In genomic region chr9:19925674-19926503, GRCh38 we compare ENCODE assay signal across 8 cellular contexts.
DNase-seq lines count a peak whose midpoint lies in the region; ATAC-seq lines count a peak whose summit lies in the region.

No MANE protein-coding gene starts in this region.

- H3K36me3 ChIP-seq in BLaER1 = no peaks in the 10 kb centered on the region

- no peaks in the 10 kb centered on the region for H3K9me3 Mint-ChIP-seq in activated CD4-positive, alpha-beta memory T cell treated with anti-CD3 and anti-CD28 coated beads for 36 hours

- no peak overlapping the region for H3K9ac ChIP-seq in BLaER1

- H3K27me3 ChIP-seq in BLaER1 = no peaks in the 10 kb centered on the region

- H3K27ac Mint-ChIP-seq in activated CD4-positive, alpha-beta memory T cell treated with anti-CD3 and anti-CD28 coated beads for 36 hours = no peak overlapping the region

- no peaks in the 10 kb centered on the region for H3K9me3 ChIP-seq in BLaER1

- POLR2A ChIA-PET in activated CD4-positive, alpha-beta memory T cell treated with anti-CD3 and anti-CD28 coated beads for 36 hours (lab: Charles Lee) = interaction anchor here (1.2 kb wide), 1 partner anchor 696 kb away, joined by 4 read pairs; the partner anchor contains the start of gene MLLT3

- peaks cover 12% of the 10 kb centered on the region for H3K27me3 Mint-ChIP-seq in activated CD4-positive, alpha-beta memory T cell treated with anti-CD3 and anti-CD28 coated beads for 36 hours

- peak overlapping the region; percentile 50 for H3K4me3 Mint-ChIP-seq in activated CD4-positive, alpha-beta memory T cell treated with anti-CD3 and anti-CD28 coated beads for 36 hours

- no peaks in the 10 kb centered on the region for H3K4me1 ChIP-seq in BLaER1

- DNase-seq in NCI-H524 (lab: John Stamatoyannopoulos, UW) (peak; percentile 44 to 81), lung microvascular endothelial cell (ENCODE audit: low read depth in 2 of 2) (peak; percentile 77 to 80)
- DNase-seq in activated CD4-positive, alpha-beta memory T cell treated with anti-CD3 and anti-CD28 coated beads for 36 hours = peak; percentile 86
- DNase-seq in effector CD8-positive, alpha-beta T cell (lab: John Stamatoyannopoulos, UW) = peak; percentile 62
- DNase-seq in stimulated activated CD8-positive, alpha-beta memory T cell treated with anti-CD3 and anti-CD28 coated beads, Interleukin-12 subunit alpha, Interleukin-12 subunit beta, amount 100 ng/mL, for 24 hours (ENCODE audit: extremely low read depth) = peak; percentile 36

- peak; percentile 88 for ATAC-seq in GM19043 (IDR thresholded peaks at IDR 0.05; ENCODE audit: low read depth, unreplicated experiment)
- ATAC-seq in HG03432 (IDR thresholded peaks at IDR 0.05; ENCODE audit: unreplicated experiment) = peak; percentile 97

- H3K4me2 ChIP-seq in BLaER1 = peak overlapping the region; percentile 62

- H4K20me1 ChIP-seq in BLaER1 = no peaks in the 10 kb centered on the region

- H3K36me3 Mint-ChIP-seq in activated CD4-positive, alpha-beta memory T cell treated with anti-CD3 and anti-CD28 coated beads for 36 hours = no peaks in the 10 kb centered on the region

- intact Hi-C loops in activated CD4-positive, alpha-beta memory T cell treated with anti-CD3 and anti-CD28 coated beads for 36 hours (cut with micrococcal nuclease) = loop anchor here (1.0 to 5.0 kb wide), 13 partner anchors 51 to 1185 kb away; no protein-coding TSS in a partner anchor

- no peak overlapping the region for H3K4me3 ChIP-seq in BLaER1

- CTCF ChIA-PET in activated CD4-positive, alpha-beta memory T cell treated with anti-CD3 and anti-CD28 coated beads for 36 hours (lab: Charles Lee) = interaction anchor here (0.7 to 2.0 kb wide), 7 partner anchors 429 to 1185 kb away, joined by 3 to 9 read pairs (median 3); no protein-coding TSS in a partner anchor

- peaks cover 15% of the 10 kb centered on the region for H3K4me1 Mint-ChIP-seq in activated CD4-positive, alpha-beta memory T cell treated with anti-CD3 and anti-CD28 coated beads for 36 hours (ENCODE audit: low read depth)

- no peak overlapping the region for H3K27ac ChIP-seq in BLaER1

Comparison
In these comparisons a context has a peak if more than half of its experiments do, and no peak if none do; other contexts are left out.
1. DNase-seq: peak in every context shown above with its lines; median percentile 86 in activated CD4-positive, alpha-beta memory T cell treated with anti-CD3 and anti-CD28 coated beads for 36 hours; 78 in lung microvascular endothelial cell; 62 in NCI-H524; 62 in effector CD8-positive, alpha-beta T cell; 36 in stimulated activated CD8-positive, alpha-beta memory T cell treated with anti-CD3 and anti-CD28 coated beads, Interleukin-12 subunit alpha, Interleukin-12 subunit beta, amount 100 ng/mL, for 24 hours.